Comparison of ENCODE assay signal across 17 cellular contexts in genomic region chr3:63370094-63370493, GRCh38.
DNase-seq lines count a peak whose midpoint lies in the region; ATAC-seq and TF ChIP-seq lines count a peak whose summit lies in the region.
"Had no signal": no experiment of that assay in that cellular context is flagged by ENCODE, and none has a peak within 500 bp of the region (broad histone marks: within the 10 kb centered on the region; RNA-seq: fewer than 3 reads in every experiment).

No MANE protein-coding gene starts in this region.

- H3K27me3 ChIP-seq in A673 (replicated peaks; ENCODE audit: insufficient read depth, low read depth, low read length, poor library complexity): no peaks in the 10 kb centered on the region
- no peaks in the 10 kb centered on the region for H3K27me3 ChIP-seq in WERI-Rb-1 (ENCODE audit: insufficient read depth, low read depth, severe bottlenecking)
- no peaks in the 10 kb centered on the region for H3K27me3 ChIP-seq in neural progenitor cell
- H3K27me3 ChIP-seq: BE2C; BLaER1 treated with 17β-estradiol and CSF1 and Interleukin-3, amounts not matched to agents 10 nM and 100 nM had no signal

- CTCF ChIA-PET in A673 (lab: Charles Lee): no interaction called here

- POLR2A ChIA-PET in A673 (lab: Charles Lee; ENCODE audit: low non-redundant PET): no interaction called here

- no peaks in the 10 kb centered on the region for H3K27me3 Mint-ChIP-seq in neural progenitor cell (ENCODE audit: insufficient read depth, low read depth)

- H3K4me3 ChIP-seq in A673 (ENCODE audit: low read depth, low read length, poor library complexity, severe bottlenecking): no peak overlapping the region
- no peak overlapping the region for H3K4me3 ChIP-seq in WERI-Rb-1 (ENCODE audit: low read depth, low read length)
- H3K4me3 ChIP-seq in neural progenitor cell: no peak overlapping the region
- H3K4me3 ChIP-seq: BLaER1 treated with 17β-estradiol and CSF1 and Interleukin-3, amounts not matched to agents 10 nM and 100 nM; HAP-1 had no signal

- H3K9ac ChIP-seq in neural progenitor cell: no peak overlapping the region
- H3K9ac ChIP-seq: BLaER1 treated with 17β-estradiol and CSF1 and Interleukin-3, amounts not matched to agents 10 nM and 100 nM had no signal

- peaks cover 21% of the 10 kb centered on the region for H3K4me1 Mint-ChIP-seq in neural progenitor cell
- H3K4me1 Mint-ChIP-seq: CD14-positive monocyte; CD8-positive, alpha-beta memory T cell had no signal

- H3K79me2 ChIP-seq in neural progenitor cell (ENCODE audit: low read depth): no peaks in the 10 kb centered on the region

- no peak for ATAC-seq in HG02885 (IDR thresholded peaks at IDR 0.05; ENCODE audit: poor library complexity, unreplicated experiment)

- DNase-seq in A673 (ENCODE audit: low spot score): peak; percentile 68
- DNase-seq in D341Med (ENCODE audit: low spot score): peak; percentile 51
- DNase-seq in NCI-H524 treated with DMSO at 0.1 percent for 48 hours (lab: John Stamatoyannopoulos, UW): peak; percentile 86
- DNase-seq in WERI-Rb-1: no peak
- no peak for DNase-seq in neural progenitor cell (ENCODE audit: low spot score)
- DNase-seq: AML-193; BE2C; CD4-positive, alpha-beta T cell; CD8-positive, alpha-beta memory T cell; DMS153; DND-41; GOT3; HFFc6 had no signal

- no peaks in the 10 kb centered on the region for H3F3A ChIP-seq in neural progenitor cell (ENCODE audit: low read depth)

- no peaks in the 10 kb centered on the region for H3K36me3 Mint-ChIP-seq in neural progenitor cell
- H3K36me3 Mint-ChIP-seq: CD14-positive monocyte; CD8-positive, alpha-beta memory T cell had no signal

- H3K9me3 ChIP-seq in A673 (ENCODE audit: low read depth, low read length, poor library complexity, severe bottlenecking) (no peaks in the 10 kb centered on the region), WERI-Rb-1 (ENCODE audit: severe bottlenecking) (peaks cover under 1% of the 10 kb centered on the region), neural progenitor cell (ENCODE audit: low read depth) (no peaks in the 10 kb centered on the region)
- H3K9me3 ChIP-seq: BE2C; BLaER1 treated with 17β-estradiol and CSF1 and Interleukin-3, amounts not matched to agents 10 nM and 100 nM; HAP-1 had no signal

- H3K36me3 ChIP-seq in A673 (ENCODE audit: insufficient read depth, low read length, poor library complexity, severe bottlenecking): no peaks in the 10 kb centered on the region
- no peaks in the 10 kb centered on the region for H3K36me3 ChIP-seq in WERI-Rb-1
- no peaks in the 10 kb centered on the region for H3K36me3 ChIP-seq in neural progenitor cell
- H3K36me3 ChIP-seq: BE2C; BLaER1 treated with 17β-estradiol and CSF1 and Interleukin-3, amounts not matched to agents 10 nM and 100 nM; HAP-1 had no signal

- peaks cover 12% of the 10 kb centered on the region for H3K4me1 ChIP-seq in A673 (ENCODE audit: insufficient read depth, low read length, poor library complexity, severe bottlenecking)
- H3K4me1 ChIP-seq in neural progenitor cell: peaks cover 6% of the 10 kb centered on the region
- H3K4me1 ChIP-seq: BE2C; BLaER1 treated with 17β-estradiol and CSF1 and Interleukin-3, amounts not matched to agents 10 nM and 100 nM; HAP-1 had no signal

- no peak overlapping the region for H3K4me2 ChIP-seq in neural progenitor cell
- H3K4me2 ChIP-seq: BLaER1 treated with 17β-estradiol and CSF1 and Interleukin-3, amounts not matched to agents 10 nM and 100 nM had no signal

- peaks cover 13% of the 10 kb centered on the region for H3K9me3 Mint-ChIP-seq in neural progenitor cell
- H3K9me3 Mint-ChIP-seq: CD4-positive, alpha-beta T cell; HFFc6 had no signal

- no peak overlapping the region for H3K27ac Mint-ChIP-seq in neural progenitor cell
- H3K27ac Mint-ChIP-seq: CD14-positive monocyte; CD4-positive, alpha-beta T cell; CD8-positive, alpha-beta memory T cell; HFFc6 had no signal

- TF ChIP-seq CTCF in A673 (conservative IDR thresholded peaks at IDR 0.05; ENCODE audit: low read depth, low read length) (no peak), WERI-Rb-1 (IDR thresholded peaks at IDR 0.05; ENCODE audit: low read depth, low read length) (no peak), neural progenitor cell (IDR thresholded peaks at IDR 0.05) (no peak)

- BruUV-seq in A673 (replicated peaks; lab: Mats Ljungman, UMichigan): no TSS peak

- no peak overlapping the region for H3K4me3 Mint-ChIP-seq in neural progenitor cell
- H3K4me3 Mint-ChIP-seq: CD14-positive monocyte; CD4-positive, alpha-beta T cell; CD8-positive, alpha-beta memory T cell; HFFc6 had no signal

- intact Hi-C loops in A673 (cut with micrococcal nuclease; ENCODE audit: unreplicated experiment): no loop called here

- no peaks in the 10 kb centered on the region for H4K20me1 ChIP-seq in neural progenitor cell (ENCODE audit: low read depth)
- H4K20me1 ChIP-seq: BLaER1 treated with 17β-estradiol and CSF1 and Interleukin-3, amounts not matched to agents 10 nM and 100 nM had no signal

- H3K27ac ChIP-seq in A673 (ENCODE audit: low read depth, low read length, poor library complexity, severe bottlenecking) (no peak overlapping the region), WERI-Rb-1 (peak overlapping the region; percentile 33), neural progenitor cell (no peak overlapping the region)
- H3K27ac ChIP-seq: BLaER1 treated with 17β-estradiol and CSF1 and Interleukin-3, amounts not matched to agents 10 nM and 100 nM had no signal

- H2AFZ ChIP-seq in neural progenitor cell (replicated peaks): no peak overlapping the region

Comparison
In these comparisons a context has a peak if more than half of its experiments do, and no peak if none do; other contexts are left out.
1. DNase-seq: peak in A673 (single experiment), D341Med (single experiment) and NCI-H524 treated with DMSO at 0.1 percent for 48 hours (single experiment); none in WERI-Rb-1 (single experiment) and neural progenitor cell (single experiment).